ENCODE assay signal across 24 cellular contexts in the genomic region with DNA sequence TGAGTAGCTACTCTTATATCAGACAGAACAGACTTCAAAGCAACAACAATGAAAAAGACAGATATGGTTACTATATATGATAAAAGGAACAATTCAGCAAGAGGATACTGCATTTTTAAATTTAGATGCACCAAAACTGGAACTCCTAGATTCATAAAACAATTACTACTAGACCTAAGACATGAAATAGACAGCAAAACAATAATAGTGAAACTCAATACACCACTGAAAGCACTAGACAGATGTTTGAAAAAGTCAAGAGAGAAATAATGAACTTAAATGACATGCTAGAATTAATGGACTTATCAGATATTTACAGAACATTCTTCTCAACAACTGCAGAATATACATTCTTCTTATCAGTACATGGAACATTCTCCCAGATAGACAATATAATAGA.
"Had no signal": no experiment of that assay in that cellular context is flagged by ENCODE, and none has a peak within 500 bp of the region (broad histone marks: within the 10 kb centered on the region; RNA-seq: fewer than 3 reads in every experiment).

No MANE protein-coding gene starts in this region.

- H3K79me2 ChIP-seq: hepatocyte had no signal

- H3K4me3 ChIP-seq: colonic mucosa, dorsolateral prefrontal cortex, hepatocyte, left lung, lung, right lobe of liver, skin epidermis, tibial artery had no signal

- H2AFZ ChIP-seq: hepatocyte had no signal

- H3K27me3 ChIP-seq: colonic mucosa, hepatocyte, left lung, tibial artery had no signal

- H3K9me3 ChIP-seq: colonic mucosa, left lung, right lobe of liver, tibial artery had no signal

- DNase-seq: activated B cell treated with CpG ODN at 0.5 μM for 24 hours; activated CD4-positive, alpha-beta T cell treated with anti-CD3 and anti-CD28 coated beads for 36 hours; activated CD4-positive, alpha-beta T cell treated with anti-CD3 and anti-CD28 coated beads, Interleukin-2, amount 50 U/mL, for 48 hours; activated naive CD4-positive, alpha-beta T cell treated with Interleukin-2 at 50 U/mL for 16 hours; activated naive CD8-positive, alpha-beta T cell treated with anti-CD3 and anti-CD28 coated beads, Interleukin-2, amount 10 ng/mL, durations not matched to agents 7 days and 5 days; activated T-cell treated with anti-CD3 and anti-CD28 coated beads, Interleukin-2, amount 50 U/mL, for 48 hours; amniotic stem cell; colonic mucosa; dorsolateral prefrontal cortex; effector memory CD8-positive, alpha-beta T cell; foreskin melanocyte; glutamatergic neuron; immature natural killer cell; left lung; naive thymus-derived CD4-positive, alpha-beta T cell; posterior cingulate gyrus; right lobe of liver; stimulated activated CD4-positive, alpha-beta T cell treated with anti-CD3 and anti-CD28 coated beads, Interleukin-1b, Interleukin-23, amount 100 ng/mL, for 48 hours; substantia nigra; tibial artery had no signal

- ATAC-seq: activated CD4-positive, alpha-beta T cell treated with anti-CD3 and anti-CD28 coated beads for 36 hours; effector memory CD8-positive, alpha-beta T cell; esophagus mucosa; left lung; naive thymus-derived CD4-positive, alpha-beta T cell; right lobe of liver had no signal

- H3K4me1 ChIP-seq: colonic mucosa, left lung, right lobe of liver, tibial artery had no signal

- H3K27ac ChIP-seq: colonic mucosa, dorsolateral prefrontal cortex, hepatocyte, left lung, right lobe of liver, skin epidermis, tibial artery had no signal

- H3K36me3 ChIP-seq: colonic mucosa, left lung, right lobe of liver, tibial artery had no signal

- H3K4me2 ChIP-seq: hepatocyte had no signal
